1 cellular context compared by ENCODE assay signal in genomic region chr14:75229923-75230792, GRCh38.
TF ChIP-seq lines count a peak whose summit lies in the region.

No MANE protein-coding gene starts in this region.

TF ChIP-seq in GM23338, 12 proteins besides CTCF, POLR2A, EP300 and RAD21 (continued from another document):
- TF ChIP-seq REST (IDR thresholded peaks at IDR 0.05; ENCODE audit: unreplicated experiment) = no peak
- TF ChIP-seq ZNF331 (CRISPR knock-in tag; IDR thresholded peaks at IDR 0.05; ENCODE audit: low read depth) = no peak
- no peak for TF ChIP-seq EZH2phosphoT487 (IDR thresholded peaks at IDR 0.05; ENCODE audit: unreplicated experiment)
- TF ChIP-seq EZH2 (IDR thresholded peaks at IDR 0.05; ENCODE audit: low read depth, unreplicated experiment) = no peak
- no peak for TF ChIP-seq JUNB (IDR thresholded peaks at IDR 0.05; ENCODE audit: unreplicated experiment)
- no peak for TF ChIP-seq POLR2AphosphoS5 (IDR thresholded peaks at IDR 0.05; ENCODE audit: low read depth)
- TF ChIP-seq NANOG (IDR thresholded peaks at IDR 0.05; ENCODE audit: borderline replicate concordance) = no peak
